In the genomic region with DNA sequence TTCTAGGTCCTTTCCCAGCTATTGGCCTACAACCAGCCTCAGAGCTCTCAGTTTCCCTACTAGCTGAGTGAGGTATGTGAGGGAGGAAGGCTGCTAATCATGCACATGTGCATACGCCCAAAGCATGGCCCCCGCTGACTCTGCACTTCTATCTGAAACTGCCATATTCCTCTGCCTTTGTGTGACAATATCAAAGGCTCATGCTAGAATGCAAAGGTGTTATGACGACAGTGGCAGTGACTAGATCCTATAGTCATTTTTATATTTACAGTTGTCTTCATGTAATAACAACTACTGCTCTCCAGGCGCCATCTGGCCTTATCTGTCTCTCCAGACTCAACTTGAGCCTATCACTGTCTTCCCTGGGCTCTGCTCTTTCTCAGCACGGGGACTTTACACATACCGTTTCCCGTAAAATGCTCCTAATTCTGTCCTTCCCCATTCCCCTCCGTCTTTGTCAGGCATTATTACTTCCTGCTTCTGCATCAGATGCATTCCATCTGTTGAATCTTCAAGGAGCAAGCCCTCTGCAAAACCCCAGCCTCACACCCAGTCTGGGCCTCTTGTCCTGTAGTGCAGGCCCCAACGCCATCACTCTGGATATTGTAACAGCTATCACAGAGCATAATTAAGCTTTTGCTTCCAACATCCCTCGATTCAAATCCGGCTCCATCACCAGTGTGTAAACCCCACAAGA, we compare ENCODE assay signal across 19 cellular contexts.
A peak's percentile ranks its signal among the peaks of the same experiment; 100 is the strongest.
DNase-seq lines count a peak whose midpoint lies in the region; ATAC-seq and TF ChIP-seq lines count a peak whose summit lies in the region.
"Had no signal": no experiment of that assay in that cellular context is flagged by ENCODE, and none has a peak within 500 bp of the region (broad histone marks: within the 10 kb centered on the region; RNA-seq: fewer than 3 reads in every experiment).

No MANE protein-coding gene starts in this region.

- H3K4me3 ChIP-seq in DND-41 (ENCODE audit: low read depth in 1 of 2, low read length in 2 of 2): no peak overlapping the region
- H3K4me3 ChIP-seq: MG63, Peyer's patch had no signal

- no peaks in the 10 kb centered on the region for H3K36me3 ChIP-seq in DND-41 (ENCODE audit: insufficient read depth, low read length)
- H3K36me3 ChIP-seq: MG63, Peyer's patch had no signal

- H3K27ac Mint-ChIP-seq in mesothelial cell of epicardium: peak overlapping the region; percentile 22
- no peak overlapping the region for H3K27ac Mint-ChIP-seq in type B pancreatic cell
- no peak overlapping the region for H3K27ac Mint-ChIP-seq in stimulated activated naive CD8-positive, alpha-beta T cell treated with anti-CD3 and anti-CD28 coated beads, Interleukin-15, amount 100 ng/mL, for 72 hours
- H3K27ac Mint-ChIP-seq: CD4-positive, CD25-positive, alpha-beta regulatory T cell; HFFc6 had no signal

- H3K27ac ChIP-seq in DND-41 (ENCODE audit: low read length): no peak overlapping the region
- H3K27ac ChIP-seq: Peyer's patch had no signal

- H3K9ac ChIP-seq in DND-41 (ENCODE audit: low read depth, low read length): no peak overlapping the region
- H3K9ac ChIP-seq: SK-N-SH had no signal

- H3K27me3 Mint-ChIP-seq in mesothelial cell of epicardium (ENCODE audit: low read depth) (no peaks in the 10 kb centered on the region), type B pancreatic cell (no peaks in the 10 kb centered on the region)
- H3K27me3 Mint-ChIP-seq in stimulated activated naive CD8-positive, alpha-beta T cell treated with anti-CD3 and anti-CD28 coated beads, Interleukin-15, amount 100 ng/mL, for 72 hours: no peaks in the 10 kb centered on the region

- H3K4me3 Mint-ChIP-seq in mesothelial cell of epicardium: no peak overlapping the region
- no peak overlapping the region for H3K4me3 Mint-ChIP-seq in type B pancreatic cell
- no peak overlapping the region for H3K4me3 Mint-ChIP-seq in stimulated activated naive CD8-positive, alpha-beta T cell treated with anti-CD3 and anti-CD28 coated beads, Interleukin-15, amount 100 ng/mL, for 72 hours
- H3K4me3 Mint-ChIP-seq: CD4-positive, CD25-positive, alpha-beta regulatory T cell; HFFc6 had no signal

- no peak for TF ChIP-seq POLR2A in erythroblast (IDR thresholded peaks at IDR 0.05; ENCODE audit: low read length)

- H3K79me2 ChIP-seq in DND-41 (ENCODE audit: insufficient read depth, low read length): no peaks in the 10 kb centered on the region

- H3K4me2 ChIP-seq in DND-41 (ENCODE audit: insufficient read depth, low read length): no peak overlapping the region
- H3K4me2 ChIP-seq: SK-N-SH had no signal

- no peaks in the 10 kb centered on the region for H3K27me3 ChIP-seq in DND-41 (ENCODE audit: insufficient read depth, low read length, poor library complexity)
- H3K27me3 ChIP-seq: MG63, Peyer's patch had no signal

- ATAC-seq in DND-41 (ENCODE audit: insufficient read depth, low read depth): no peak
- no peak for ATAC-seq in stimulated activated naive CD8-positive, alpha-beta T cell treated with anti-CD3 and anti-CD28 coated beads, Interleukin-15, amount 100 ng/mL, for 72 hours
- no peak for ATAC-seq in GM18907 (IDR thresholded peaks at IDR 0.05; ENCODE audit: unreplicated experiment)
- ATAC-seq: Right ventricle myocardium inferior had no signal

- H3K4me1 ChIP-seq in DND-41 (ENCODE audit: insufficient read depth, low read length): no peaks in the 10 kb centered on the region
- H3K4me1 ChIP-seq: Peyer's patch had no signal

- H3K36me3 Mint-ChIP-seq in mesothelial cell of epicardium (peaks cover 6% of the 10 kb centered on the region), type B pancreatic cell (peaks cover 3% of the 10 kb centered on the region)
- H3K36me3 Mint-ChIP-seq: CD4-positive, CD25-positive, alpha-beta regulatory T cell had no signal

- H3K4me1 Mint-ChIP-seq in mesothelial cell of epicardium (peaks cover 4% of the 10 kb centered on the region), type B pancreatic cell (ENCODE audit: unreplicated experiment) (no peaks in the 10 kb centered on the region)
- H3K4me1 Mint-ChIP-seq in stimulated activated naive CD8-positive, alpha-beta T cell treated with anti-CD3 and anti-CD28 coated beads, Interleukin-15, amount 100 ng/mL, for 72 hours: no peaks in the 10 kb centered on the region
- H3K4me1 Mint-ChIP-seq: CD4-positive, CD25-positive, alpha-beta regulatory T cell had no signal

- H4K20me1 ChIP-seq in DND-41 (ENCODE audit: insufficient read depth, low read length): no peaks in the 10 kb centered on the region

- DNase-seq in DND-41: no peak
- DNase-seq in OCI-M1 (lab: John Stamatoyannopoulos, UW): peak; percentile 94
- peak; percentile 70 to 86 for DNase-seq in erythroblast (lab: John Stamatoyannopoulos, UW)
- DNase-seq in mesothelial cell of epicardium (ENCODE audit: low spot score in 2 of 2, unreplicated experiment in 2 of 2): no peak
- DNase-seq in glomerular visceral epithelial cell (ENCODE audit: extremely low spot score): no peak
- DNase-seq in type B pancreatic cell (ENCODE audit: extremely low spot score, unreplicated experiment): no peak
- DNase-seq in stimulated activated naive CD8-positive, alpha-beta T cell treated with anti-CD3 and anti-CD28 coated beads, Interleukin-15, amount 100 ng/mL, for 72 hours: no peak
- DNase-seq: Calu3; CD4-positive, CD25-positive, alpha-beta regulatory T cell; DMS53; HFFc6; MG63; NCI-H1092; NCI-H2081 treated with DMSO at 0.1 percent for 48 hours; NCI-H524; Peyer's patch; SK-N-SH had no signal

- TF ChIP-seq CTCF in DND-41 (IDR thresholded peaks at IDR 0.05; ENCODE audit: borderline replicate concordance, extremely low read depth, low read length, poor library complexity, severe bottlenecking) (no peak), mesothelial cell of epicardium (IDR thresholded peaks at IDR 0.05; ENCODE audit: unreplicated experiment) (no peak), type B pancreatic cell (conservative IDR thresholded peaks at IDR 0.05) (no peak)

- H2AFZ ChIP-seq in DND-41 (ENCODE audit: low read depth, low read length): 0 out of 2 replicates have a peak overlapping the region, but pooled peaks have one; percentile 13

- H3K9me3 Mint-ChIP-seq in mesothelial cell of epicardium (peaks cover 21% of the 10 kb centered on the region), type B pancreatic cell (peaks cover 5% of the 10 kb centered on the region)
- no peaks in the 10 kb centered on the region for H3K9me3 Mint-ChIP-seq in stimulated activated naive CD8-positive, alpha-beta T cell treated with anti-CD3 and anti-CD28 coated beads, Interleukin-15, amount 100 ng/mL, for 72 hours
- H3K9me3 Mint-ChIP-seq: HFFc6 had no signal

- H3K9me3 ChIP-seq in DND-41 (ENCODE audit: insufficient read depth, low read length, severe bottlenecking): no peaks in the 10 kb centered on the region
- H3K9me3 ChIP-seq: MG63, Peyer's patch, SK-N-SH had no signal

Comparison
In these comparisons a context has a peak if more than half of its experiments do, and no peak if none do; other contexts are left out.
1. DNase-seq: peak in OCI-M1 (single experiment) and erythroblast (2 of 2); none in DND-41 (single experiment), mesothelial cell of epicardium (0 of 2), glomerular visceral epithelial cell (single experiment), type B pancreatic cell (single experiment) and stimulated activated naive CD8-positive, alpha-beta T cell treated with anti-CD3 and anti-CD28 coated beads, Interleukin-15, amount 100 ng/mL, for 72 hours (0 of 2).